30 cellular contexts compared by ENCODE assay signal in the genomic region with DNA sequence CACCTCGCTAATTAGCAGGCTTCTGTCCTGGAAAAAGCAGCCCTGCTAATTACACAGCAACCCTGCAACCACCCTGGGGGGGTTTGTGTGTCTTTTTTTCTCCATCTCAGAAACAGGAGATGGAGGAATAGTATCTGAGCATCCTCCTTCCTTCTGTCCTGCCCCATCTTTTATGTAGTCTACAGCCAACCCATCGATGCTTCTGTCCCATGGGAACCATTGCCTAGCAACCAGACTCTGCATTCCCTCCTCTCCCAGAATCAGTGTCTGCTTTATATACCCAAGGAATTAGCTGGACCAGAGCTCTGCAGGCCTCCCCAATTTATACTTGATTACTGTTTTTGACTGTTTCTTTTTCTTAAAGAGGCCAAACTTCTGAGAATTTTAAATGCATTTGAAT. TPM values are rescaled to one million over a fixed set of nuclear protein-coding genes. Genes with fewer than 3 reads are reported as not detected.
"Had no signal": no experiment of that assay in that cellular context is flagged by ENCODE, and none has a peak within 500 bp of the region (broad histone marks: within the 10 kb centered on the region; RNA-seq: fewer than 3 reads in every experiment).

No MANE protein-coding gene starts in this region.

- ATAC-seq: activated CD8-positive, alpha-beta memory T cell treated with anti-CD3 and anti-CD28 coated beads, Interleukin-2, amount 10 ng/mL, durations not matched to agents 7 days and 5 days; activated naive CD4-positive, alpha-beta T cell treated with anti-CD3 and anti-CD28 coated beads, Interleukin-2, amount 50 U/mL, for 72 hours; activated naive CD8-positive, alpha-beta T cell treated with anti-CD3 and anti-CD28 coated beads, Interleukin-2, amount 50 U/mL, for 24 hours; body of pancreas; Panc1; Right ventricle myocardium inferior; T-cell had no signal

- H3K36me3 ChIP-seq: ascending aorta had no signal

- H3K27me3 ChIP-seq: ascending aorta, body of pancreas had no signal

- H3K27me3 Mint-ChIP-seq: activated naive CD8-positive, alpha-beta T cell treated with anti-CD3 and anti-CD28 coated beads, Interleukin-2, amount 50 U/mL, for 24 hours had no signal

- H3K4me3 ChIP-seq: ascending aorta, body of pancreas, SK-N-MC had no signal

- H3K27ac ChIP-seq: ascending aorta, body of pancreas, SK-N-MC had no signal

- H3K9me3 Mint-ChIP-seq: central memory CD8-positive, alpha-beta T cell had no signal

- H3K36me3 Mint-ChIP-seq: activated CD8-positive, alpha-beta memory T cell treated with anti-CD3 and anti-CD28 coated beads, Interleukin-2, amount 10 ng/mL, durations not matched to agents 7 days and 5 days; T-cell had no signal

- H3K9me3 ChIP-seq: body of pancreas had no signal

- H3K4me1 ChIP-seq: ascending aorta, body of pancreas had no signal

- H3K4me3 Mint-ChIP-seq: activated B cell treated with CpG ODN at 0.5 μM for 24 hours; activated CD4-positive, alpha-beta T cell treated with anti-CD3 and anti-CD28 coated beads, Interleukin-2, amount 10 ng/mL, durations not matched to agents 24 days and 14 days; activated CD8-positive, alpha-beta memory T cell treated with anti-CD3 and anti-CD28 coated beads, Interleukin-2, amount 10 ng/mL, durations not matched to agents 7 days and 5 days; activated naive CD8-positive, alpha-beta T cell treated with anti-CD3 and anti-CD28 coated beads, Interleukin-2, amount 50 U/mL, for 24 hours; activated T-cell treated with anti-CD3 and anti-CD28 coated beads, Interleukin-2, amount 50 U/mL, for 24 hours; activated T-helper 1 cell treated with anti-CD3 and anti-CD28 coated beads, Interleukin-12 subunit alpha, Interleukin-12 subunit beta, Interleukin-2, Interleukin-4 antibody, amounts not matched to agents 30 ng/mL and 10 ng/mL and 1 ng/mL, durations not matched to agents 14 hours and 24 hours and 36 hours; central memory CD8-positive, alpha-beta T cell had no signal

- DNase-seq: activated B cell treated with CpG ODN at 0.5 μM for 24 hours; activated CD4-positive, alpha-beta T cell treated with anti-CD3 and anti-CD28 coated beads for 1 hour; activated CD4-positive, alpha-beta T cell treated with anti-CD3 and anti-CD28 coated beads, Interleukin-2, amount 10 ng/mL, durations not matched to agents 24 days and 14 days; activated CD4-positive, alpha-beta T cell treated with anti-CD3 and anti-CD28 coated beads, Interleukin-2, amount 50 U/mL, for 48 hours; activated CD8-positive, alpha-beta memory T cell treated with anti-CD3 and anti-CD28 coated beads, Interleukin-2, amount 10 ng/mL, durations not matched to agents 7 days and 5 days; activated effector memory CD4-positive, alpha-beta T cell treated with anti-CD3 and anti-CD28 coated beads, Interleukin-2, amount 50 U/mL, for 16 hours; activated naive CD4-positive, alpha-beta T cell treated with Interleukin-2 at 50 U/mL for 16 hours; activated naive CD8-positive, alpha-beta T cell treated with anti-CD3 and anti-CD28 coated beads, Interleukin-2, amount 50 U/mL, for 24 hours; activated T-cell treated with anti-CD3 and anti-CD28 coated beads, Interleukin-2, amount 50 U/mL, for 24 hours; amniotic stem cell; body of pancreas; Karpas-422; NCI-H1105 treated with DMSO at 0.1 percent for 48 hours; NCI-H1694; NCI-H2029 treated with DMSO at 0.1 percent for 48 hours; NCI-H345; NCI-H510A treated with DMSO at 0.1 percent for 48 hours; NCI-H69; NK-92 treated with Interleukin-12 subunit alpha and Interleukin-12 subunit beta, amount 100 ng/mL, for 24 hours; OCI-M1; RPMI8226; T-cell; T1000 had no signal

- H3K4me1 Mint-ChIP-seq: activated B cell treated with CpG ODN at 0.5 μM for 24 hours had no signal

- H3K27ac Mint-ChIP-seq: activated B cell treated with CpG ODN at 0.5 μM for 24 hours; activated CD4-positive, alpha-beta T cell treated with anti-CD3 and anti-CD28 coated beads, Interleukin-2, amount 10 ng/mL, durations not matched to agents 24 days and 14 days; activated CD8-positive, alpha-beta memory T cell treated with anti-CD3 and anti-CD28 coated beads, Interleukin-2, amount 10 ng/mL, durations not matched to agents 7 days and 5 days; activated naive CD4-positive, alpha-beta T cell treated with anti-CD3 and anti-CD28 coated beads, Interleukin-2, amount 50 U/mL, for 72 hours; activated naive CD8-positive, alpha-beta T cell treated with anti-CD3 and anti-CD28 coated beads, Interleukin-2, amount 50 U/mL, for 24 hours; activated T-cell treated with anti-CD3 and anti-CD28 coated beads, Interleukin-2, amount 50 U/mL, for 24 hours; T-cell had no signal

RNA-seq across cellular contexts. Expression of a gene that starts 35.1 kb away (rescaled TPM):
- total RNA-seq: activated B cell treated with CpG ODN at 0.5 μM for 24 hours; activated CD4-positive, alpha-beta T cell treated with anti-CD3 and anti-CD28 coated beads, Interleukin-2, amount 10 ng/mL, durations not matched to agents 24 days and 14 days; activated CD8-positive, alpha-beta memory T cell treated with anti-CD3 and anti-CD28 coated beads, Interleukin-2, amount 10 ng/mL, durations not matched to agents 7 days and 5 days; activated naive CD4-positive, alpha-beta T cell treated with anti-CD3 and anti-CD28 coated beads, Interleukin-2, amount 50 U/mL, for 72 hours; activated T-helper 1 cell treated with anti-CD3 and anti-CD28 coated beads, Interleukin-12 subunit alpha, Interleukin-12 subunit beta, Interleukin-2, Interleukin-4 antibody, amounts not matched to agents 30 ng/mL and 10 ng/mL and 1 ng/mL, durations not matched to agents 14 hours and 24 hours and 36 hours; ascending aorta; body of pancreas had no signal
